Comparison of ENCODE assay signal across 8 cellular contexts in the genomic region with DNA sequence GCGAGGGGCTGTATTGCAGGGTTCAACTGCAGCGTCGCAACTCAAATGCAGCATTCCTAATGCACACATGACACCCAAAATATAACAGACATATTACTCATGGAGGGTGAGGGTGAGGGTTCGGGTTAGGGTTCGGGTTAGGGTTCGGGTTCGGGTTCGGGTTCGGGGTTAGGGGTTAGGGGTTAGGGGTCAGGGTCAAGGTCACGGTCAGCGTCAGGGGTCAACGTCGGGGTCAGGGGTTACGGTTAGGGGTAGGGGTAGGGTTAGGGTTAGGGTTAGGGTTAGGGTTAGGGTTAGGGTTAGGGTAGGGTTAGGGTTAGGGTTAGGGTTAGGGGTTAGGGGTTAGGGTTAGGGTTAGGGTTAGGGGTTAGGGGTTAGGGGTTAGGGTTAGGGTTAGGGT. TPM values are rescaled to one million over a fixed set of nuclear protein-coding genes. Genes with fewer than 3 reads are reported as not detected.
DNase-seq lines count a peak whose midpoint lies in the region; ATAC-seq, FAIRE-seq and TF ChIP-seq lines count a peak whose summit lies in the region.
"Not testable (repeated sequence)": the region's sequence is repeated elsewhere in the genome, so short reads cannot be mapped to it uniquely, and the experiment has no call there.

No MANE protein-coding gene starts in this region.

- H3K36me3 Mint-ChIP-seq in activated naive CD4-positive, alpha-beta T cell treated with anti-CD3 and anti-CD28 coated beads for 36 hours (ENCODE audit: low read depth): not testable (repeated sequence)

- not testable (repeated sequence) for H3K4me3 Mint-ChIP-seq in activated naive CD4-positive, alpha-beta T cell treated with anti-CD3 and anti-CD28 coated beads for 36 hours

- CTCF ChIA-PET in A673 (lab: Charles Lee); activated naive CD4-positive, alpha-beta T cell treated with anti-CD3 and anti-CD28 coated beads for 36 hours (lab: Charles Lee): not testable (repeated sequence)

- not testable (repeated sequence) for H3K4me1 ChIP-seq in A673 (ENCODE audit: insufficient read depth, low read length, poor library complexity, severe bottlenecking); heart left ventricle; right lobe of liver; spleen

- intact Hi-C loops in A673 (cut with micrococcal nuclease; ENCODE audit: unreplicated experiment); activated naive CD4-positive, alpha-beta T cell treated with anti-CD3 and anti-CD28 coated beads for 36 hours (cut with micrococcal nuclease); heart left ventricle (cut with DNase I); right lobe of liver (cut with DNase I); spleen (cut with DNase I; ENCODE audit: low total_unique reads): not testable (repeated sequence)

- not testable (repeated sequence) for H3K9me3 Mint-ChIP-seq in activated naive CD4-positive, alpha-beta T cell treated with anti-CD3 and anti-CD28 coated beads for 36 hours

- not testable (repeated sequence) for H3K27ac ChIP-seq in A673 (ENCODE audit: low read depth, low read length, poor library complexity, severe bottlenecking); coronary artery; heart left ventricle; right lobe of liver; spleen

- POLR2A ChIA-PET in A673 (lab: Charles Lee; ENCODE audit: low non-redundant PET): not testable (repeated sequence)

- WGBS in heart left ventricle, 4 donors: 69 to 94% (median 84%) methylated on average over 7 to 13 of the region's 14 CpGs
- WGBS in right lobe of liver (ENCODE audit: insufficient coverage, low coverage, low lambda C conversion rate, missing lambda C conversion rate): 82% methylated on average over 13 of the region's 14 CpGs
- WGBS in spleen, 5 donors: 68 to 99% (median 79%) methylated on average over 9 to 13 of the region's 14 CpGs

- not testable (repeated sequence) for H3K9me3 ChIP-seq in A673 (ENCODE audit: low read depth, low read length, poor library complexity, severe bottlenecking); heart left ventricle; right lobe of liver; spleen

- not testable (repeated sequence) for H3K4me1 Mint-ChIP-seq in activated naive CD4-positive, alpha-beta T cell treated with anti-CD3 and anti-CD28 coated beads for 36 hours (ENCODE audit: low read depth)

- BruUV-seq in A673 (replicated peaks; lab: Mats Ljungman, UMichigan): not testable (repeated sequence)

- TF ChIP-seq CTCF in A673 (conservative IDR thresholded peaks at IDR 0.05; ENCODE audit: low read depth, low read length); coronary artery (IDR thresholded peaks at IDR 0.05); heart left ventricle (IDR thresholded peaks at IDR 0.05); right lobe of liver (IDR thresholded peaks at IDR 0.05); spleen (IDR thresholded peaks at IDR 0.05 in 8 of 11, conservative IDR thresholded peaks at IDR 0.05 in 3 of 11): not testable (repeated sequence)

- not testable (repeated sequence) for H3K27ac Mint-ChIP-seq in activated naive CD4-positive, alpha-beta T cell treated with anti-CD3 and anti-CD28 coated beads for 36 hours

- DNase-seq in A673 (ENCODE audit: low spot score) (peak; percentile 28), RPMI7951 (ENCODE audit: low read depth) (peak; percentile 5), coronary artery (ENCODE audit: low spot score) (peak; percentile 85), heart left ventricle (peak in 3 of 5 donors; percentile 37 to 71 (median 42)), right lobe of liver (peak in 2 of 3 donors; percentile 55 to 66), spleen (peak; percentile 85)
- not testable (repeated sequence) for DNase-seq in GM19239 (ENCODE audit: insufficient read length, low spot score)
- DNase-seq in activated naive CD4-positive, alpha-beta T cell treated with anti-CD3 and anti-CD28 coated beads for 36 hours: peak; percentile 24

- not testable (repeated sequence) for TF ChIP-seq POLR2A in heart left ventricle (IDR thresholded peaks at IDR 0.05); right lobe of liver (IDR thresholded peaks at IDR 0.05); spleen (IDR thresholded peaks at IDR 0.05)

- not testable (repeated sequence) for H3K4me3 ChIP-seq in A673 (ENCODE audit: low read depth, low read length, poor library complexity, severe bottlenecking); coronary artery; heart left ventricle; right lobe of liver; spleen

- ATAC-seq in heart left ventricle (peak in 3 of 4 donors; percentile 58 to 93 (median 88)), right lobe of liver (peak; percentile 51 to 80 (median 59))

- not testable (repeated sequence) for H3K27me3 Mint-ChIP-seq in activated naive CD4-positive, alpha-beta T cell treated with anti-CD3 and anti-CD28 coated beads for 36 hours (ENCODE audit: low read depth)

- FAIRE-seq in GM19239 (lab: Jason Lieb, UNC): peak; percentile 91

- H3K36me3 ChIP-seq in A673 (ENCODE audit: insufficient read depth, low read length, poor library complexity, severe bottlenecking); heart left ventricle; right lobe of liver; spleen: not testable (repeated sequence)

- not testable (repeated sequence) for H3K27me3 ChIP-seq in A673 (replicated peaks; ENCODE audit: insufficient read depth, low read depth, low read length, poor library complexity); heart left ventricle; right lobe of liver; spleen (replicated peaks in 1 of 7)

RNA-seq across cellular contexts. Expression of gene PGBD2, which starts 39.4 kb away (rescaled TPM):
- total RNA-seq in A673 (2021): 5.0 and 5.7 TPM in 2 replicates
- 6.2 TPM in 2 replicates for total RNA-seq in RPMI7951 (2014; rRNA removed; shearing (Covaris generic))
- total RNA-seq in activated naive CD4-positive, alpha-beta T cell treated with anti-CD3 and anti-CD28 coated beads for 36 hours: 1 to 10 TPM; 3.0 to 3.5 TPM
- 1 to 10 TPM; 1.5 to 3.9 (median 2.6) TPM for total RNA-seq in heart left ventricle
- polyA plus RNA-seq in heart left ventricle: 1 to 10 TPM; 2.1 TPM
- total RNA-seq in right lobe of liver: 1 to 10 TPM; 2.5 to 4.1 (median 4.0) TPM
- total RNA-seq in spleen: 10 to 100 TPM in 6 of 7 donors, 1 to 10 TPM in 1; 10.0 to 23.1 (median 12.3) TPM
- 10 to 100 TPM in 1 of 3 donors, 1 to 10 TPM in 2; 7.2 to 11.7 (median 9.9) TPM for polyA plus RNA-seq in spleen
